ENCODE assay signal across 8 cellular contexts in the genomic region with DNA sequence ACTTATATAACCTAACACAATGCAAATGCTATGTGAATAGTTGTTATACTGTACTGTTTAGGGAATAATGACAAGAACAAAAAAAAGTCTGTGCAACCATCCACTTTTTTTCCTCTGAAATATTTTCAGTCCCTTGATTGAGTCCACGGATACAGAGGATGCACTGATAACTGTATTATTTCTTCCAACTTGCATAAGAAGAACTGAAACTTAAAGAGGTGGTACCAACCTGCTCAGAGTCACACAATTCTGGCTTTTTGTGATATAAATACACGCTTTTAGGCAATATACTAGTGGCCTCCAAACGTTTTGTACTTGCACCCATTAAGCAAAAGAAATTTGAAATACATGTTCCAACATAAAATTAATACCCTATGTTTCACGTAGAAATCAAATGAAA. TPM values are rescaled to one million over a fixed set of nuclear protein-coding genes. Genes with fewer than 3 reads are reported as not detected.
DNase-seq lines count a peak whose midpoint lies in the region; ATAC-seq and TF ChIP-seq lines count a peak whose summit lies in the region.

No MANE protein-coding gene starts in this region.

- intact Hi-C loops in colonic mucosa (cut with DNase I) = loop anchor here (10.0 kb wide), 1 partner anchor 73 kb away; no protein-coding TSS in a partner anchor

- no peak overlapping the region for H3K23ac ChIP-seq in trophoblast cell (ENCODE audit: low read length)

- no peaks in the 10 kb centered on the region for H3K9me3 ChIP-seq in BLaER1 treated with 17β-estradiol and CSF1 and Interleukin-3, amounts not matched to agents 10 nM and 100 nM (replicated peaks in 1 of 11)
- H3K9me3 ChIP-seq in iPS-20b (ENCODE audit: insufficient read depth, low read depth, low read length) = no peaks in the 10 kb centered on the region
- no peaks in the 10 kb centered on the region for H3K9me3 ChIP-seq in trophoblast cell (ENCODE audit: insufficient read depth, low read depth, low read length)
- no peaks in the 10 kb centered on the region for H3K9me3 ChIP-seq in colonic mucosa

- no peak overlapping the region for H2BK12ac ChIP-seq in trophoblast cell (ENCODE audit: low read length)

- peaks cover 11% of the 10 kb centered on the region for H3K79me2 ChIP-seq in trophoblast cell (ENCODE audit: control insufficient read depth, insufficient read depth, low read length, poor library complexity)

- no CpG with 5 or more reads among the region's 4 CpGs for WGBS in trophoblast cell (ENCODE audit: extremely low coverage, insufficient coverage, insufficient read length)

- no peak for TF ChIP-seq CTCF in colonic mucosa (IDR thresholded peaks at IDR 0.05)

- H3K9ac ChIP-seq in BLaER1 treated with 17β-estradiol and CSF1 and Interleukin-3, amounts not matched to agents 10 nM and 100 nM = peak overlapping the region; percentile 94 to 99 (median 97)
- H3K9ac ChIP-seq in iPS-20b (ENCODE audit: low read depth, low read length) = peak overlapping the region; percentile 95
- no peak overlapping the region for H3K9ac ChIP-seq in trophoblast cell (ENCODE audit: low read length)
- peak overlapping the region in 1 of 2 donors; percentile 87 for H3K9ac ChIP-seq in colonic mucosa (ENCODE audit: low read depth in 2 of 2, low read length in 2 of 2)

- no peak overlapping the region for H2AFZ ChIP-seq in trophoblast cell (ENCODE audit: insufficient read depth, low read length, poor library complexity)

- peak overlapping the region; percentile 85 to 99 (median 92); a peak in 19 of 20 replicates for H3K4me3 ChIP-seq in BLaER1 treated with 17β-estradiol and CSF1 and Interleukin-3, amounts not matched to agents 10 nM and 100 nM
- peak overlapping the region; percentile 98 for H3K4me3 ChIP-seq in iPS-20b (ENCODE audit: low read length)
- H3K4me3 ChIP-seq in trophoblast cell (ENCODE audit: low read depth, low read length) = no peak overlapping the region
- no peak overlapping the region for H3K4me3 ChIP-seq in colonic mucosa

- H3K27me3 ChIP-seq in BLaER1 treated with 17β-estradiol and CSF1 and Interleukin-3, amounts not matched to agents 10 nM and 100 nM = no peaks in the 10 kb centered on the region
- H3K27me3 ChIP-seq in iPS-20b (ENCODE audit: insufficient read depth, low read length) = no peaks in the 10 kb centered on the region
- no peaks in the 10 kb centered on the region for H3K27me3 ChIP-seq in trophoblast cell (ENCODE audit: insufficient read depth, low read length)
- no peaks in the 10 kb centered on the region for H3K27me3 ChIP-seq in colonic mucosa

- peaks cover 0 to 21% (median 5%) of the 10 kb centered on the region in 11 experiments; a peak in 9 of 22 replicates for H4K20me1 ChIP-seq in BLaER1 treated with 17β-estradiol and CSF1 and Interleukin-3, amounts not matched to agents 10 nM and 100 nM

- DNase-seq in RPMI8226 (peak; percentile 29), HK-2 (ENCODE audit: unreplicated experiment) (no peak), trophoblast cell (no peak), colonic mucosa (no peak)

- H3K4ac ChIP-seq in trophoblast cell (ENCODE audit: low read depth, low read length) = no peak overlapping the region

- no peak overlapping the region for H2AK5ac ChIP-seq in trophoblast cell (ENCODE audit: low read length)

- ATAC-seq in GM21423 (IDR thresholded peaks at IDR 0.05; ENCODE audit: unreplicated experiment) = peak; percentile 12
- ATAC-seq in HG02970 (IDR thresholded peaks at IDR 0.05; ENCODE audit: low FRiP score, unreplicated experiment) = no peak

- H3K4me1 ChIP-seq in BLaER1 treated with 17β-estradiol and CSF1 and Interleukin-3, amounts not matched to agents 10 nM and 100 nM = peaks cover 42 to 67% (median 56%) of the 10 kb centered on the region in 10 experiments
- H3K4me1 ChIP-seq in iPS-20b (ENCODE audit: insufficient read depth, low read length) = peaks cover 24% of the 10 kb centered on the region
- no peaks in the 10 kb centered on the region for H3K4me1 ChIP-seq in trophoblast cell (ENCODE audit: control insufficient read depth in 1 of 2, insufficient read depth in 2 of 2, low read length in 2 of 2)
- H3K4me1 ChIP-seq in colonic mucosa = no peaks in the 10 kb centered on the region

- no peak overlapping the region for H2BK120ac ChIP-seq in trophoblast cell (ENCODE audit: insufficient read depth, low read length, poor library complexity)

- no peak overlapping the region for H4K12ac ChIP-seq in trophoblast cell (ENCODE audit: low read depth, low read length)

- no peak overlapping the region for H3K18ac ChIP-seq in trophoblast cell (ENCODE audit: low read length)

- H3K79me1 ChIP-seq in trophoblast cell (ENCODE audit: low read length) = peaks cover 12% of the 10 kb centered on the region

- H3K14ac ChIP-seq in trophoblast cell (ENCODE audit: low read length) = no peak overlapping the region

- H3K27ac ChIP-seq in BLaER1 treated with 17β-estradiol and CSF1 and Interleukin-3, amounts not matched to agents 10 nM and 100 nM = peak overlapping the region; percentile 89 to 99 (median 98); a peak in 20 of 22 replicates
- H3K27ac ChIP-seq in iPS-20b (ENCODE audit: low read length) (no peak overlapping the region), trophoblast cell (ENCODE audit: low read depth, low read length) (no peak overlapping the region), colonic mucosa (no peak overlapping the region)

- no peak overlapping the region for H2BK5ac ChIP-seq in trophoblast cell (ENCODE audit: low read depth, low read length, poor library complexity)

- no peak overlapping the region for H4K8ac ChIP-seq in trophoblast cell (ENCODE audit: low read depth, low read length)

- H4K91ac ChIP-seq in trophoblast cell (ENCODE audit: low read depth, low read length) = no peak overlapping the region

- H3K36me3 ChIP-seq in BLaER1 treated with 17β-estradiol and CSF1 and Interleukin-3, amounts not matched to agents 10 nM and 100 nM = peaks cover 0 to 44% (median 18%) of the 10 kb centered on the region in 11 experiments; a peak in 14 of 22 replicates
- H3K36me3 ChIP-seq in iPS-20b (ENCODE audit: insufficient read depth, low read depth, low read length) (no peaks in the 10 kb centered on the region), trophoblast cell (ENCODE audit: control insufficient read depth in 1 of 2, insufficient read depth in 2 of 2, low read length in 2 of 2) (no peaks in the 10 kb centered on the region), colonic mucosa (no peaks in the 10 kb centered on the region)

- H3K4me2 ChIP-seq in BLaER1 treated with 17β-estradiol and CSF1 and Interleukin-3, amounts not matched to agents 10 nM and 100 nM = peak overlapping the region; percentile 68 to 91 (median 80)
- H3K4me2 ChIP-seq in trophoblast cell (ENCODE audit: low read length) = no peak overlapping the region

RNA-seq across cellular contexts. Expression of gene SMC6, which starts 1.3 kb away (rescaled TPM):
- 17.1 and 18.6 TPM in 2 replicates for polyA plus RNA-seq in trophoblast cell (2013)
- 10 to 100 TPM; 23.3 to 25.2 TPM for total RNA-seq in colonic mucosa

RNA-seq across cellular contexts. Expression of gene GEN1, which starts 1.7 kb away (rescaled TPM):
- 10.0 and 10.7 TPM in 2 replicates for polyA plus RNA-seq in trophoblast cell (2013)
- 10 to 100 TPM; 13.1 to 30.0 TPM for total RNA-seq in colonic mucosa

Comparison
In these comparisons a context has a peak if more than half of its experiments do, and no peak if none do; other contexts are left out.
1. H3K27ac ChIP-seq: peak in BLaER1 treated with 17β-estradiol and CSF1 and Interleukin-3, amounts not matched to agents 10 nM and 100 nM (11 of 11); none in iPS-20b (single experiment), trophoblast cell (single experiment) and colonic mucosa (single experiment).
2. H3K4me3 ChIP-seq: peak in BLaER1 treated with 17β-estradiol and CSF1 and Interleukin-3, amounts not matched to agents 10 nM and 100 nM (10 of 10) and iPS-20b (single experiment); none in trophoblast cell (single experiment) and colonic mucosa (single experiment).